Comparison of ENCODE assay signal across 20 cellular contexts in the genomic region with DNA sequence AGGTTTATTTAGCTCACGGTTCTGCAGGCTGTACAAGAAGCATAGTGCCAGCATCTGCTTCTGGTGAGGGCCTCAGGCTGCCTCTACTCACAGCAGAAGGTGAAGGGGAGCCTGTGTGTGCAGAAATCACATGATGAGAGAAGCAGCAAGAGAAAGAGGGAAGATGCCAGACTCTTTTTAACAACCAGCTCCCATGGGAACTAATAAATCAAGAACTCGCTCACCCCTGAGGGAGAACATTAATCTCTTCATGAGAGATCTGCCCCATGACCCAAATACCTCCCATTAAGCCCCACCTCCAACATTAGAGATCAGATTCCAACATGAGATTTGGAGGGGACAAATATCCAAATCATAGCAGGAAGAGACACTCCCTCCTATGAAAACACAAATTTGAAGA.
"Had no signal": no experiment of that assay in that cellular context is flagged by ENCODE, and none has a peak within 500 bp of the region (broad histone marks: within the 10 kb centered on the region; RNA-seq: fewer than 3 reads in every experiment).

No MANE protein-coding gene starts in this region.

- H3K27ac Mint-ChIP-seq: activated CD4-positive, alpha-beta T cell treated with anti-CD3 and anti-CD28 coated beads, Interleukin-2, amount 10 ng/mL, durations not matched to agents 7 days and 5 days; activated naive CD4-positive, alpha-beta T cell treated with anti-CD3 and anti-CD28 coated beads for 36 hours; natural killer cell had no signal

- H3K4me3 Mint-ChIP-seq: activated CD4-positive, alpha-beta T cell treated with anti-CD3 and anti-CD28 coated beads, Interleukin-2, amount 10 ng/mL, durations not matched to agents 7 days and 5 days; activated naive CD4-positive, alpha-beta T cell treated with anti-CD3 and anti-CD28 coated beads for 36 hours; activated T-cell treated with anti-CD3 and anti-CD28 coated beads, Interleukin-2, amount 50 U/mL, for 4 hours; central memory CD8-positive, alpha-beta T cell; natural killer cell had no signal

- DNase-seq: activated CD4-positive, alpha-beta T cell treated with anti-CD3 and anti-CD28 coated beads, Interleukin-2, amount 10 ng/mL, durations not matched to agents 7 days and 5 days; activated CD4-positive, CD25-positive, alpha-beta regulatory T cell; activated CD8-positive, alpha-beta memory T cell treated with anti-CD3 and anti-CD28 coated beads, Interleukin-2, amount 50 U/mL, for 4 hours; activated naive CD4-positive, alpha-beta T cell treated with anti-CD3 and anti-CD28 coated beads for 36 hours; activated T-cell treated with anti-CD3 and anti-CD28 coated beads, Interleukin-2, amount 50 U/mL, for 4 hours; aorta; cortex of kidney; mesendoderm; natural killer cell; posterior cingulate gyrus; retina; stimulated activated CD4-positive, alpha-beta T cell treated with anti-CD3 and anti-CD28 coated beads, Interleukin-12 subunit alpha, Interleukin-12 subunit beta, amount 100 ng/mL, for 4 hours; stimulated activated CD4-positive, alpha-beta T cell treated with anti-CD3 and anti-CD28 coated beads, Interleukin-1b, Interleukin-23, amount 100 ng/mL, for 48 hours; stimulated activated CD8-positive, alpha-beta memory T cell treated with anti-CD3 and anti-CD28 coated beads, Interleukin-4, amount 100 ng/mL, for 48 hours; stimulated activated naive CD4-positive, alpha-beta T cell; T-helper 1 cell; T-helper 9 cell; thyroid gland had no signal

- H3K27me3 ChIP-seq: neutrophil, thyroid gland had no signal

- H3K36me3 Mint-ChIP-seq: natural killer cell had no signal

- H3K27me3 Mint-ChIP-seq: activated CD4-positive, alpha-beta T cell treated with anti-CD3 and anti-CD28 coated beads, Interleukin-2, amount 10 ng/mL, durations not matched to agents 7 days and 5 days; central memory CD8-positive, alpha-beta T cell had no signal

- H3K36me3 ChIP-seq: thyroid gland had no signal

- ATAC-seq: activated T-cell treated with anti-CD3 and anti-CD28 coated beads, Interleukin-2, amount 50 U/mL, for 4 hours; natural killer cell had no signal

- H3K9me3 ChIP-seq: neutrophil, thyroid gland had no signal

- H3K9me3 Mint-ChIP-seq: activated CD4-positive, alpha-beta T cell treated with anti-CD3 and anti-CD28 coated beads, Interleukin-2, amount 10 ng/mL, durations not matched to agents 7 days and 5 days; activated T-cell treated with anti-CD3 and anti-CD28 coated beads, Interleukin-2, amount 50 U/mL, for 4 hours; central memory CD8-positive, alpha-beta T cell; natural killer cell had no signal

- H3K4me3 ChIP-seq: thyroid gland had no signal

- H3K27ac ChIP-seq: neutrophil, thyroid gland had no signal
